In genomic region chr14:95533391-95533821, GRCh38 we compare ENCODE assay signal across 8 cellular contexts. TPM values are rescaled to one million over a fixed set of nuclear protein-coding genes. Genes with fewer than 3 reads are reported as not detected.
DNase-seq lines count a peak whose midpoint lies in the region; ATAC-seq and TF ChIP-seq lines count a peak whose summit lies in the region.

No MANE protein-coding gene starts in this region.

- H3K4me1 ChIP-seq in thyroid gland, result peaks cover 26 to 44% of the 10 kb centered on the region in 2 donors

- H3K27ac Mint-ChIP-seq in activated naive CD8-positive, alpha-beta T cell treated with anti-CD3 and anti-CD28 coated beads, Interleukin-2, amount 50 U/mL, for 24 hours, result peak overlapping the region; percentile 93

- H3K4me3 Mint-ChIP-seq in activated T-cell treated with anti-CD3 and anti-CD28 coated beads, Interleukin-2, amount 50 U/mL, for 4 hours, result peak overlapping the region; percentile 97
- H3K4me3 Mint-ChIP-seq in activated naive CD8-positive, alpha-beta T cell treated with anti-CD3 and anti-CD28 coated beads, Interleukin-2, amount 50 U/mL, for 24 hours, result peak overlapping the region; percentile 99

- peak overlapping the region; percentile 47 to 83 (median 74) for H3K4me3 ChIP-seq in thyroid gland (replicated peaks in 1 of 3)

- H3K27ac ChIP-seq in thyroid gland, result no peak overlapping the region

- TF ChIP-seq CTCF in thyroid gland (IDR thresholded peaks at IDR 0.05), result no peak

- no peaks in the 10 kb centered on the region for H3K27me3 Mint-ChIP-seq in activated T-cell treated with anti-CD3 and anti-CD28 coated beads, Interleukin-2, amount 50 U/mL, for 4 hours (ENCODE audit: low read depth)
- peaks cover 4% of the 10 kb centered on the region for H3K27me3 Mint-ChIP-seq in activated naive CD8-positive, alpha-beta T cell treated with anti-CD3 and anti-CD28 coated beads, Interleukin-2, amount 50 U/mL, for 24 hours

- H3K36me3 Mint-ChIP-seq in activated T-cell treated with anti-CD3 and anti-CD28 coated beads, Interleukin-2, amount 50 U/mL, for 4 hours (ENCODE audit: insufficient read depth), result peaks cover 29% of the 10 kb centered on the region
- H3K36me3 Mint-ChIP-seq in activated naive CD8-positive, alpha-beta T cell treated with anti-CD3 and anti-CD28 coated beads, Interleukin-2, amount 50 U/mL, for 24 hours (ENCODE audit: low read depth), result peaks cover 43% of the 10 kb centered on the region

- WGBS in thyroid gland, 2 donors, result 7 to 16% methylated on average over 10 of the region's 10 CpGs

- no peaks in the 10 kb centered on the region for H3K9me3 ChIP-seq in thyroid gland

- H3K9me3 Mint-ChIP-seq in activated T-cell treated with anti-CD3 and anti-CD28 coated beads, Interleukin-2, amount 50 U/mL, for 4 hours, result no peaks in the 10 kb centered on the region
- no peaks in the 10 kb centered on the region for H3K9me3 Mint-ChIP-seq in activated naive CD8-positive, alpha-beta T cell treated with anti-CD3 and anti-CD28 coated beads, Interleukin-2, amount 50 U/mL, for 24 hours

- TF ChIP-seq POLR2A in thyroid gland (IDR thresholded peaks at IDR 0.05), result no peak

- H3K27me3 ChIP-seq in thyroid gland, result no peaks in the 10 kb centered on the region

- H3K4me1 Mint-ChIP-seq in activated T-cell treated with anti-CD3 and anti-CD28 coated beads, Interleukin-2, amount 50 U/mL, for 4 hours (ENCODE audit: low read depth), result peaks cover 58% of the 10 kb centered on the region
- H3K4me1 Mint-ChIP-seq in activated naive CD8-positive, alpha-beta T cell treated with anti-CD3 and anti-CD28 coated beads, Interleukin-2, amount 50 U/mL, for 24 hours, result peaks cover 68% of the 10 kb centered on the region

- DNase-seq in activated T-cell treated with anti-CD3 and anti-CD28 coated beads, Interleukin-2, amount 50 U/mL, for 4 hours, result no peak
- DNase-seq in activated T-cell treated with anti-CD3 and anti-CD28 coated beads for 4 hours (no peak), NCI-H2171 (lab: John Stamatoyannopoulos, UW) (peak; percentile 60), left kidney (ENCODE audit: low read depth, low spot score) (peak; percentile 46), thyroid gland (no peak), posterior cingulate gyrus (no peak)
- no peak for DNase-seq in activated naive CD8-positive, alpha-beta T cell treated with anti-CD3 and anti-CD28 coated beads, Interleukin-2, amount 50 U/mL, for 24 hours

- H3K36me3 ChIP-seq in thyroid gland, result no peaks in the 10 kb centered on the region

- no peak for ATAC-seq in activated T-cell treated with anti-CD3 and anti-CD28 coated beads, Interleukin-2, amount 50 U/mL, for 4 hours
- no peak for ATAC-seq in activated naive CD8-positive, alpha-beta T cell treated with anti-CD3 and anti-CD28 coated beads, Interleukin-2, amount 50 U/mL, for 24 hours
- ATAC-seq in GM19397 (IDR thresholded peaks at IDR 0.05; ENCODE audit: unreplicated experiment), result no peak

- intact Hi-C loops in thyroid gland (cut with DNase I), result loop anchor here (5.0 kb wide), 1 partner anchor 91 kb away; no protein-coding TSS in a partner anchor
- intact Hi-C loops in posterior cingulate gyrus (cut with DNase I), result no loop called here

RNA-seq across cellular contexts. Expression of gene GLRX5, which starts 1.4 kb away (rescaled TPM):
- 10 to 100 TPM; 37.3 to 45.1 (median 40.7) TPM for total RNA-seq in activated T-cell treated with anti-CD3 and anti-CD28 coated beads, Interleukin-2, amount 50 U/mL, for 4 hours
- 10 to 100 TPM; 33.9 to 64.1 (median 41.3) TPM for total RNA-seq in thyroid gland

RNA-seq across cellular contexts. Expression of gene SYNE3, which starts 17.0 kb away (rescaled TPM):
- total RNA-seq in activated T-cell treated with anti-CD3 and anti-CD28 coated beads, Interleukin-2, amount 50 U/mL, for 4 hours, result 10 to 100 TPM; 11.5 to 15.0 (median 12.9) TPM
- total RNA-seq in thyroid gland, result 10 to 100 TPM in 3 of 4 donors, 1 to 10 TPM in 1; 9.7 to 21.9 (median 17.6) TPM

Comparison
In these comparisons a context has a peak if more than half of its experiments do, and no peak if none do; other contexts are left out.
1. DNase-seq: peak in NCI-H2171 (single experiment) and left kidney (single experiment); none in activated T-cell treated with anti-CD3 and anti-CD28 coated beads, Interleukin-2, amount 50 U/mL, for 4 hours (single experiment), activated T-cell treated with anti-CD3 and anti-CD28 coated beads for 4 hours (single experiment), activated naive CD8-positive, alpha-beta T cell treated with anti-CD3 and anti-CD28 coated beads, Interleukin-2, amount 50 U/mL, for 24 hours (single experiment), thyroid gland (0 of 2) and posterior cingulate gyrus (0 of 10).